Comparison of ENCODE assay signal across 8 cellular contexts in the genomic region with DNA sequence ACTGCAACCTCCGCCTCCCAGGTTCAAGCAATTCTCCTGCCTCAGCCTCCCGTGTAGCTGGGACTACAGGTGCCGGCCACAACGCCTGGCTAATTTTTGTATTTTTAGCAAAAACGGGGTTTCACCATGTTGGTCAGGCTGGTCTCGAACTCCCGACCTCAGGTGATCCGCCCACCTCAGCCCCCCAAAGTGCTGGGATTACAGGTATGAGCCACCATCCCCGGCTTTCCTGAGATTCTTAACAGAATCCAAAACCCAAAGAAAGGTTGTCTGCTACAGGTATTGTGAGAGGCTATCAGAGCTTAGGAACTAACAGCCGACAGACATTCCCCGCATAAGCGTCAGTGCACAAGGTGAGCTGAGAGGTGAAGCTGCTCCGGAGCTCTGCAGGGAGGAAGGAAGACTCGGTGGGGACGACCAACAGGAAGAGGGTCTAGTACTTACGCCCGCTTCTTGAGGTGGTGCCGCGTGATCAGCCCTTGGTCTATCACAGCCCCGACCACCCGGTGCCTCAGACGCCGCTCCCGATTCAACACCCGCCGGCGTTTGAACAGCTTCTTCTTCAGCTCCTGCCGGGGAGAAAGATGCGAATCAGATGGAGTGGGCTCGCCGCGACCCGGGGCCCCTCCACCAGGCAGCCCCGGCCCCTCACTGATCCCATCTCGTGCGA. TPM values are rescaled to one million over a fixed set of nuclear protein-coding genes. Genes with fewer than 3 reads are reported as not detected.
A peak's percentile ranks its signal among the peaks of the same experiment; 100 is the strongest.
DNase-seq lines count a peak whose midpoint lies in the region; ATAC-seq and TF ChIP-seq lines count a peak whose summit lies in the region.

No MANE protein-coding gene starts in this region.

- H3K4me3 Mint-ChIP-seq in activated CD4-positive, alpha-beta T cell treated with anti-CD3 and anti-CD28 coated beads, Interleukin-2, amount 10 ng/mL, durations not matched to agents 24 days and 14 days = peak overlapping the region; percentile 98
- H3K4me3 Mint-ChIP-seq in naive thymus-derived CD8-positive, alpha-beta T cell = peak overlapping the region; percentile 94 to 98 (median 95)

- no peaks in the 10 kb centered on the region for H3K4me1 ChIP-seq in urinary bladder (ENCODE audit: insufficient read depth)

- in situ Hi-C loops in GM13977 (cut with MboI; ENCODE audit: low pct_unique_long_range_greater_than_20kb, low sequenced_read_pairs, unreplicated experiment) = no loop called here

- peak; percentile 33 for ATAC-seq in HG02938 (IDR thresholded peaks at IDR 0.05; ENCODE audit: unreplicated experiment)
- ATAC-seq in naive thymus-derived CD8-positive, alpha-beta T cell = peak; percentile 61 to 71

- POLR2A ChIA-PET in naive thymus-derived CD8-positive, alpha-beta T cell (lab: Charles Lee) = interaction anchor here (0.6 to 14.7 kb wide), 44 partner anchors 11 to 1572 kb away, joined by 3 to 541 read pairs (median 10); a partner anchor contains a TSS

- H3K36me3 Mint-ChIP-seq in activated CD4-positive, alpha-beta T cell treated with anti-CD3 and anti-CD28 coated beads, Interleukin-2, amount 10 ng/mL, durations not matched to agents 24 days and 14 days (ENCODE audit: low read depth) = peaks cover 48% of the 10 kb centered on the region
- H3K36me3 Mint-ChIP-seq in naive thymus-derived CD8-positive, alpha-beta T cell = peaks cover 5 to 33% (median 7%) of the 10 kb centered on the region in 3 donors

- WGBS in urinary bladder = 3% methylated on average over 36 of the region's 36 CpGs

- H3K36me3 ChIP-seq in urinary bladder (ENCODE audit: insufficient read depth) = no peaks in the 10 kb centered on the region

- peak overlapping the region; percentile 95 for H3K27ac ChIP-seq in 22Rv1
- peak overlapping the region; percentile 93 for H3K27ac ChIP-seq in urinary bladder (ENCODE audit: low read depth)

- DNase-seq in GM13977 (ENCODE audit: low spot score) (peak; percentile 74), NCI-H2029 (lab: John Stamatoyannopoulos, UW) (peak; percentile 66), epithelial cell of proximal tubule (ENCODE audit: low read depth) (no peak)
- DNase-seq in activated CD4-positive, alpha-beta T cell treated with anti-CD3 and anti-CD28 coated beads, Interleukin-2, amount 10 ng/mL, durations not matched to agents 24 days and 14 days = peak; percentile 86
- DNase-seq in naive thymus-derived CD8-positive, alpha-beta T cell = peak in 7 of 10 donors; percentile 33 to 79 (median 62)

- intact Hi-C loops in activated CD4-positive, alpha-beta T cell treated with anti-CD3 and anti-CD28 coated beads, Interleukin-2, amount 10 ng/mL, durations not matched to agents 24 days and 14 days (cut with micrococcal nuclease) = loop anchor here (1.0 to 5.0 kb wide), 9 partner anchors 11 to 178 kb away; a partner anchor contains a TSS

- no peak for TF ChIP-seq CTCF in 22Rv1 (IDR thresholded peaks at IDR 0.05)
- no peak for TF ChIP-seq CTCF in GM13977 (IDR thresholded peaks at IDR 0.05; ENCODE audit: extremely low read depth, insufficient read depth, missing control alignments)
- no peak for TF ChIP-seq CTCF in epithelial cell of proximal tubule (conservative IDR thresholded peaks at IDR 0.05; ENCODE audit: low read depth, low read length)

- H3K9me3 Mint-ChIP-seq in activated CD4-positive, alpha-beta T cell treated with anti-CD3 and anti-CD28 coated beads, Interleukin-2, amount 10 ng/mL, durations not matched to agents 24 days and 14 days = no peaks in the 10 kb centered on the region
- H3K9me3 Mint-ChIP-seq in naive thymus-derived CD8-positive, alpha-beta T cell = no peaks in the 10 kb centered on the region

- H3K4me1 Mint-ChIP-seq in activated CD4-positive, alpha-beta T cell treated with anti-CD3 and anti-CD28 coated beads, Interleukin-2, amount 10 ng/mL, durations not matched to agents 24 days and 14 days = peaks cover 23% of the 10 kb centered on the region
- H3K4me1 Mint-ChIP-seq in naive thymus-derived CD8-positive, alpha-beta T cell = peaks cover 21 to 44% (median 40%) of the 10 kb centered on the region in 4 donors

- H3K27me3 Mint-ChIP-seq in activated CD4-positive, alpha-beta T cell treated with anti-CD3 and anti-CD28 coated beads, Interleukin-2, amount 10 ng/mL, durations not matched to agents 24 days and 14 days = no peaks in the 10 kb centered on the region
- H3K27me3 Mint-ChIP-seq in naive thymus-derived CD8-positive, alpha-beta T cell = no peaks in the 10 kb centered on the region

- H3K4me3 ChIP-seq in epithelial cell of proximal tubule (ENCODE audit: low read depth, low read length) (peak overlapping the region; percentile 69), urinary bladder (ENCODE audit: low read depth, low read length) (peak overlapping the region; percentile 74)

- H3K27ac Mint-ChIP-seq in activated CD4-positive, alpha-beta T cell treated with anti-CD3 and anti-CD28 coated beads, Interleukin-2, amount 10 ng/mL, durations not matched to agents 24 days and 14 days = peak overlapping the region; percentile 93
- H3K27ac Mint-ChIP-seq in naive thymus-derived CD8-positive, alpha-beta T cell = peak overlapping the region; percentile 86 to 97 (median 96)

RNA-seq across cellular contexts. Expression of a gene that starts 0.5 kb away (rescaled TPM):
- total RNA-seq in activated CD4-positive, alpha-beta T cell treated with anti-CD3 and anti-CD28 coated beads, Interleukin-2, amount 10 ng/mL, durations not matched to agents 24 days and 14 days = 143 and 147 TPM in 2 replicates
- total RNA-seq in epithelial cell of proximal tubule = 125 and 129 TPM in 2 replicates
- total RNA-seq in naive thymus-derived CD8-positive, alpha-beta T cell = 10 to 100 TPM; 51.8 to 58.0 TPM
- 100 to 1,000 TPM in 2 of 3 donors, 10 to 100 TPM in 1; 99.9 to 149 (median 117) TPM for polyA plus RNA-seq in naive thymus-derived CD8-positive, alpha-beta T cell
- 10.9 TPM for total RNA-seq in urinary bladder
- polyA plus RNA-seq in urinary bladder = 72.1 TPM

RNA-seq across cellular contexts. Expression of a gene that starts 0.6 kb away (rescaled TPM):
- 59.5 and 60.9 TPM in 2 replicates for total RNA-seq in activated CD4-positive, alpha-beta T cell treated with anti-CD3 and anti-CD28 coated beads, Interleukin-2, amount 10 ng/mL, durations not matched to agents 24 days and 14 days
- total RNA-seq in epithelial cell of proximal tubule (21.0 and 26.3 TPM in 2 replicates), urinary bladder (5.0 TPM)
- total RNA-seq in naive thymus-derived CD8-positive, alpha-beta T cell = 10 to 100 TPM; 43.6 to 45.0 TPM
- polyA plus RNA-seq in naive thymus-derived CD8-positive, alpha-beta T cell = 1 to 10 TPM; 1.8 to 3.7 (median 3.4) TPM
- polyA plus RNA-seq in urinary bladder = 9.5 TPM

RNA-seq across cellular contexts. Expression of a gene that starts 6.9 kb away (rescaled TPM):
- total RNA-seq in activated CD4-positive, alpha-beta T cell treated with anti-CD3 and anti-CD28 coated beads, Interleukin-2, amount 10 ng/mL, durations not matched to agents 24 days and 14 days = 8.6 and 9.4 TPM in 2 replicates
- total RNA-seq in epithelial cell of proximal tubule = 18.6 and 27.9 TPM in 2 replicates
- 1 to 10 TPM; 5.4 to 6.6 TPM for total RNA-seq in naive thymus-derived CD8-positive, alpha-beta T cell
- polyA plus RNA-seq in naive thymus-derived CD8-positive, alpha-beta T cell = 1 to 10 TPM; 9.1 to 9.7 (median 9.6) TPM
- 3.4 TPM for total RNA-seq in urinary bladder
- polyA plus RNA-seq in urinary bladder = 13.3 TPM

RNA-seq across cellular contexts. Expression of a gene that starts 7.5 kb away (rescaled TPM):
- total RNA-seq in activated CD4-positive, alpha-beta T cell treated with anti-CD3 and anti-CD28 coated beads, Interleukin-2, amount 10 ng/mL, durations not matched to agents 24 days and 14 days = 21.5 and 23.0 TPM in 2 replicates
- total RNA-seq in epithelial cell of proximal tubule = 2.2 and 3.0 TPM in 2 replicates
- total RNA-seq in naive thymus-derived CD8-positive, alpha-beta T cell = 10 to 100 TPM; 29.5 to 30.9 TPM
- 1 to 10 TPM; 2.4 to 8.3 (median 4.4) TPM for polyA plus RNA-seq in naive thymus-derived CD8-positive, alpha-beta T cell
- total RNA-seq in urinary bladder = 3.1 TPM
- 2.8 TPM for polyA plus RNA-seq in urinary bladder

RNA-seq across cellular contexts. Expression of a gene that starts 11.4 kb away (rescaled TPM):
- total RNA-seq in activated CD4-positive, alpha-beta T cell treated with anti-CD3 and anti-CD28 coated beads, Interleukin-2, amount 10 ng/mL, durations not matched to agents 24 days and 14 days = 36.5 and 36.6 TPM in 2 replicates
- total RNA-seq in epithelial cell of proximal tubule = 19.4 and 26.5 TPM in 2 replicates
- 10 to 100 TPM; 25.8 to 27.4 TPM for total RNA-seq in naive thymus-derived CD8-positive, alpha-beta T cell
- 10 to 100 TPM; 27.7 to 58.3 (median 45.6) TPM for polyA plus RNA-seq in naive thymus-derived CD8-positive, alpha-beta T cell
- total RNA-seq in urinary bladder = 7.9 TPM
- polyA plus RNA-seq in urinary bladder = 16.6 TPM
